ENCODE assay signal across 29 cellular contexts in the genomic region with DNA sequence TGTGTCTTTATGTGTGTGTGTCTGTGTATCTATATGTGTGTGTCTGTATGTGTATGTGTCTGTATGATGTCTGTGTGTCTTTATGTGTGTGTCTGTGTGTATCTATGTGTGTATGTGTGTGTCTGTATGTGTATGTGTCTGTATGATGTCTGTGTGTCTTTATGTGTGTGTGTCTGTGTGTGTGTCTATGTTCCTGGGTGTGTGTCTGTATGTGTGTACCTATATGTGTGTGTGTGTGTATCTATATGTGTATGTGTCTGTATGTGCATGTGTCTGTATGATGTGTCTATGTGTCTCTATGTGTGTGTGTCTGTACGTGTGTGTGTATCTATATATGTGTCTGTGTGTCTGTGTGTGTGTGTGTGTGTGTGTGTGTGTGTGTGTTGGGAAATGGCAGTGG. TPM values are rescaled to one million over a fixed set of nuclear protein-coding genes. Genes with fewer than 3 reads are reported as not detected.
A peak's percentile ranks its signal among the peaks of the same experiment; 100 is the strongest.
DNase-seq lines count a peak whose midpoint lies in the region; ATAC-seq, FAIRE-seq and TF ChIP-seq lines count a peak whose summit lies in the region.
"Had no signal": no experiment of that assay in that cellular context is flagged by ENCODE, and none has a peak within 500 bp of the region (broad histone marks: within the 10 kb centered on the region; RNA-seq: fewer than 3 reads in every experiment).

No MANE protein-coding gene starts in this region.

- H3K9ac ChIP-seq in parathyroid adenoma = no peak overlapping the region

- H3K4me1 ChIP-seq in parathyroid adenoma = peaks cover 10% of the 10 kb centered on the region
- H3K4me1 ChIP-seq in thyroid gland = peaks cover 16 to 40% of the 10 kb centered on the region in 2 donors

- no peaks in the 10 kb centered on the region for H3K36me3 ChIP-seq in parathyroid adenoma (ENCODE audit: control insufficient read depth, insufficient read depth, low read length)
- no peaks in the 10 kb centered on the region for H3K36me3 ChIP-seq in thyroid gland
- H3K36me3 ChIP-seq: breast epithelium, colonic mucosa, SJCRH30 had no signal

- H3K9me3 ChIP-seq in parathyroid adenoma (ENCODE audit: control insufficient read depth, low read length) (no peaks in the 10 kb centered on the region), thyroid gland (no peaks in the 10 kb centered on the region)
- H3K9me3 ChIP-seq: breast epithelium, colonic mucosa, SJCRH30 had no signal

- no peak overlapping the region for H2AFZ ChIP-seq in parathyroid adenoma

- H3K27ac ChIP-seq in coronary artery (peak overlapping the region; percentile 91 to 92), parathyroid adenoma (peak overlapping the region; percentile 50), thyroid gland (peak overlapping the region in 2 of 3 donors; percentile 72 to 73)
- H3K27ac ChIP-seq: SJCRH30 had no signal

- H3K4me2 ChIP-seq in parathyroid adenoma (ENCODE audit: low read length) = no peak overlapping the region

- H3K79me2 ChIP-seq in parathyroid adenoma = peaks cover 2% of the 10 kb centered on the region

- H3K4me3 ChIP-seq in coronary artery (no peak overlapping the region), parathyroid adenoma (ENCODE audit: low read depth, low read length) (no peak overlapping the region), thyroid gland (replicated peaks in 1 of 3) (no peak overlapping the region)
- H3K4me3 ChIP-seq: colonic mucosa had no signal

- DNase-seq in HTR-8/SVneo (ENCODE audit: insufficient read length, low spot score) (no peak), coronary artery (ENCODE audit: low spot score) (no peak), thyroid gland (no peak), SW 1271 (lab: John Stamatoyannopoulos, UW) (no peak), Kasumi-1 (lab: John Stamatoyannopoulos, UW) (no peak)
- DNase-seq: activated CD4-positive, CD25-positive, alpha-beta regulatory T cell; activated CD8-positive, alpha-beta memory T cell treated with anti-CD3 and anti-CD28 coated beads, Interleukin-2, amount 10 ng/mL, durations not matched to agents 7 days and 5 days; activated naive CD4-positive, alpha-beta T cell treated with anti-CD3 and anti-CD28 coated beads, Interleukin-2, amount 10 ng/mL, durations not matched to agents 7 days and 5 days; amniotic stem cell; colonic mucosa; effector memory CD4-positive, alpha-beta T cell; hypothalamus; mesendoderm; NCI-H1105; NCI-H2029; NCI-H2227 treated with DMSO at 0.1 percent for 48 hours; NCI-H526 treated with DMSO at 0.1 percent for 48 hours; stimulated activated CD4-positive, alpha-beta T cell treated with anti-CD3 and anti-CD28 coated beads, Interleukin-12 subunit alpha, Interleukin-12 subunit beta, amount 100 ng/mL, for 4 hours; stimulated activated CD4-positive, alpha-beta T cell treated with anti-CD3 and anti-CD28 coated beads, Interleukin-4, amount 100 ng/mL, for 1 hour had no signal

- ATAC-seq in HG03045 (IDR thresholded peaks at IDR 0.05; ENCODE audit: unreplicated experiment) (no peak), GM21447 (IDR thresholded peaks at IDR 0.05; ENCODE audit: unreplicated experiment) (no peak)
- ATAC-seq: activated CD8-positive, alpha-beta memory T cell treated with anti-CD3 and anti-CD28 coated beads, Interleukin-2, amount 10 ng/mL, durations not matched to agents 7 days and 5 days; left lobe of liver had no signal

- peak; percentile 99 for FAIRE-seq in HTR-8/SVneo (lab: Jason Lieb, UNC)
- FAIRE-seq: frontal cortex, G401.6, RCC 7860 had no signal

- H3K27me3 ChIP-seq in parathyroid adenoma (ENCODE audit: control insufficient read depth, insufficient read depth, low read length) (no peaks in the 10 kb centered on the region), thyroid gland (no peaks in the 10 kb centered on the region)
- H3K27me3 ChIP-seq: breast epithelium, colonic mucosa, SJCRH30 had no signal

- intact Hi-C loops in thyroid gland (cut with DNase I) = no loop called here

- TF ChIP-seq CTCF in coronary artery (IDR thresholded peaks at IDR 0.05) (no peak), parathyroid adenoma (IDR thresholded peaks at IDR 0.05) (no peak), thyroid gland (IDR thresholded peaks at IDR 0.05) (no peak)

- no peak for TF ChIP-seq POLR2A in thyroid gland (IDR thresholded peaks at IDR 0.05)

- WGBS in thyroid gland, 2 donors = 55 to 100% methylated on average over 1 of the region's 1 CpG

RNA-seq across cellular contexts. Expression of a gene that starts 19.0 kb away (rescaled TPM):
- total RNA-seq in thyroid gland = 100 to 1,000 TPM; 367 to 494 (median 375) TPM

RNA-seq across cellular contexts. Expression of a gene that starts 56.7 kb away (rescaled TPM):
- total RNA-seq in thyroid gland = 100 to 1,000 TPM in 2 of 4 donors, 10 to 100 TPM in 2; 54.3 to 169 (median 98.5) TPM
- total RNA-seq: MCF 10A had no signal
